Comparison of ENCODE assay signal across 8 cellular contexts in the genomic region with DNA sequence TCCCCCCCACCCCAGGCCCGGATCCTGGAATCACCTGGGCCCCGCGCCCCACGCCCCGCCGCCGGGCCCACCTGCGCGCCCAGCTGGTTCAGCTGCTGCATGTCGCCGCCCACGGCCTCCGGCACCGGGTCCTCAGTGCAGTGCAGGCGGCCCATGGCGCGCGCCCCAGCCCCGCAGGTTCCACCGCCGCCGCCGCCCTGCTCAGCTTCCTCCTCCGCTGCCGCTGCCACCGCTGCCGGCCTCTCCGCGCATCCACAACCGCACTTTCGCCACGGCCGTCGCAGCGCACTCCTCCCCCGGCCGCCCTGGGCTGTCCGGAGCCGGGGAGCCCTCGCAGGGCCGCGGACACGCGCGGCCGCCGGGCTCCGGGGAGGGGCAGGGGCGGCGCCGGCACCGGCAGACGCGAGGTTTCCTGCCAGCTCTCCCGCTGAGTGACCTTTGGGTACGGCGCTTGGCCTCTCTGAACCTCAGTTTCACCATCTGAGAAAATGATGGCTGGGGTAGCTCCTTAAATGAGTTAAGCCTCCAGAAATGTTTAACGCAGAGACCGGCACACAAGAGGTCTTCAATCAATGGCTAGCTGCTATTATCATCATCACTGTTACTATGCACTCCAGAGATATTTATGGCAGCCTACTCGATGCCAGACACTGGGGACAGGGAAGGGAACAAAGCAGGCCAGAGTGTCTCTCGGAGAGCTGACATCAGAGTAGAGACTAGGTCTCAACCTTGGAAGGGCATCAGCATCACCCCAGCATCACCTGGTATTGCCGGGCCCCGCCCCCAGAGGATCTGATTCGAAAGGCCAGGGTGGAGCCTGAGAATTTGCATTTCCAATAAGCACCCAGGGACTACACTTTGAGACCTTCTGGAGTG. TPM values are rescaled to one million over a fixed set of nuclear protein-coding genes. Genes with fewer than 3 reads are reported as not detected.
DNase-seq lines count a peak whose midpoint lies in the region; ATAC-seq, FAIRE-seq and TF ChIP-seq lines count a peak whose summit lies in the region.

A gene (minus strand): TSS at position 231 of the 876 bp plus-strand sequence. CDS start 76 bp downstream, at position 155.

- no peaks in the 10 kb centered on the region for H3K9me3 ChIP-seq in right atrium auricular region

- H3K27me3 ChIP-seq in right atrium auricular region (no peaks in the 10 kb centered on the region), rectal smooth muscle tissue (ENCODE audit: control insufficient read depth, insufficient read depth, low read length) (no peaks in the 10 kb centered on the region)

- FAIRE-seq in GM19239 (lab: Jason Lieb, UNC), result peak; percentile 23

- DNase-seq in Ammon's horn (ENCODE audit: low spot score), result peak; percentile 61
- peak; percentile 55 for DNase-seq in GM19239 (ENCODE audit: insufficient read length, low spot score)
- peak; percentile 44 for DNase-seq in Jurkat, Clone E6-1 (ENCODE audit: low read depth, low spot score)
- DNase-seq in T-helper 1 cell, result peak; percentile 21 to 76 (median 52)
- DNase-seq in amniotic epithelial cell (ENCODE audit: low read depth), result peak; percentile 47
- no peak for DNase-seq in right atrium auricular region (ENCODE audit: low spot score)

- H3K4me3 ChIP-seq in Jurkat, Clone E6-1 (ENCODE audit: low read length), result peak within 1 kb of the TSS; percentile 65
- H3K4me3 ChIP-seq in right atrium auricular region (peak within 1 kb of the TSS; percentile 91 to 92), rectal smooth muscle tissue (ENCODE audit: low read length) (peak within 1 kb of the TSS; percentile 92)

- peaks cover 0 to 19% of the 10 kb centered on the region in 2 donors for H3K4me1 ChIP-seq in right atrium auricular region
- H3K4me1 ChIP-seq in rectal smooth muscle tissue (ENCODE audit: control insufficient read depth, insufficient read depth, low read length), result peaks cover 4% of the 10 kb centered on the region

- no peaks in the 10 kb centered on the region for H3K36me3 ChIP-seq in right atrium auricular region
- no peaks in the 10 kb centered on the region for H3K36me3 ChIP-seq in rectal smooth muscle tissue (ENCODE audit: control insufficient read depth, insufficient read depth, low read length)

- H3K27ac ChIP-seq in right atrium auricular region, result peak within 1 kb of the TSS; percentile 92 to 93
- H3K27ac ChIP-seq in rectal smooth muscle tissue (ENCODE audit: low read depth, low read length), result peak within 1 kb of the TSS; percentile 59

- peak within 1 kb of the TSS; percentile 88 for H3K9ac ChIP-seq in rectal smooth muscle tissue (ENCODE audit: low read length)

- no peak for ATAC-seq in GM21737 (IDR thresholded peaks at IDR 0.05; ENCODE audit: unreplicated experiment)

- TF ChIP-seq CTCF in right atrium auricular region (IDR thresholded peaks at IDR 0.05), result no peak

RNA-seq across cellular contexts. Expression of the gene that starts here (rescaled TPM):
- 41.9 TPM for polyA plus RNA-seq in Jurkat, Clone E6-1 (2012; ENCODE audit: insufficient read depth, insufficient read length)
- 10 to 100 TPM; 22.2 to 29.3 TPM for total RNA-seq in right atrium auricular region
